Comparison of ENCODE assay signal across 8 cellular contexts in the genomic region with DNA sequence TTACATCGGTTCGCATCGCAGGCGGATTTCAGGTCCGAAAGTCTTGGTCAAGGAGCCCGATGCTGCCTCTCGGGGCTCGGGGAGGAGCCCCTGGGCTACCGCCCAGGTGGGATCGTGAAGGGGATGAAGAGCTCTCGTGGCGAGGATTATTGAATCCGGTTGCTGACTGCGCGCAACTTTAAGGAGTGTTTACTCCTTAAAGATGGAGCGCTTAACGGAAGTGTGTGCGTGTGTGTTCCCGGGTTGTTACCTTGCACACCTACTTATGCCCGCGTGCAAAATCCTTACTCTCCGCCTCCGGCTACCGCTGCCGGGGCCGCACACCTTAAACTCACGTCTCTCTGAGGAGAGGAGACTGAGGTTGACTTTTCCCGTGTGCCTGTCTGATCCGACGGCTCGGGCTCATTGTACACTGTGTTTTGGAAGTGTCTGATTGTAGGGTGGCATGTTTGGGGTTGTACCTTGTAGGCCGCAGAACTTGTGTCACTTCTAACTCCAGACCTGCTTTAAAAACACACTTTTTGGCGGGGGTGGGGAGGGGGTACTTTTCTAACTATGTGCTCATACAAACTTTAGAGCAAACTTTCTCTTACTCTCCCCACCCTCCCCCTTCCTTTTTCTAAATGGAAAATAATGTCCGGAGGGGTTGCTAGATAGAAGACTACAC. TPM values are rescaled to one million over a fixed set of nuclear protein-coding genes. Genes with fewer than 3 reads are reported as not detected.
DNase-seq lines count a peak whose midpoint lies in the region; ATAC-seq and TF ChIP-seq lines count a peak whose summit lies in the region.
"Not testable (repeated sequence)": the region's sequence is repeated elsewhere in the genome, so short reads cannot be mapped to it uniquely, and the experiment has no call there.

No MANE protein-coding gene starts in this region.

- peak overlapping the region; percentile 92 for H2AFZ ChIP-seq in neural progenitor cell (replicated peaks)

- H3K36me3 ChIP-seq in CD4-positive, alpha-beta memory T cell (ENCODE audit: insufficient read depth, low read length); HUES48 (ENCODE audit: control insufficient read depth, insufficient read depth, low read length); iPS-20b (ENCODE audit: insufficient read depth, low read depth, low read length); neural progenitor cell: not testable (repeated sequence)

- H4K20me1 ChIP-seq in neural progenitor cell (ENCODE audit: low read depth): not testable (repeated sequence)

- not testable (repeated sequence) for H3K9me3 ChIP-seq in CD4-positive, alpha-beta memory T cell (ENCODE audit: control insufficient read depth in 1 of 2, low read length in 2 of 2); HUES48 (ENCODE audit: control insufficient read depth, insufficient read depth, low read length); iPS-20b (ENCODE audit: insufficient read depth, low read depth, low read length); neural progenitor cell (ENCODE audit: low read depth)

- H3K4me1 ChIP-seq in CD4-positive, alpha-beta memory T cell (ENCODE audit: insufficient read depth, low read length); HUES48 (ENCODE audit: control insufficient read depth, insufficient read depth, low read length); iPS-20b (ENCODE audit: insufficient read depth, low read length); neural progenitor cell: not testable (repeated sequence)

- peak in 4 of 5 donors; percentile 10 to 41 (median 18) for DNase-seq in CD4-positive, alpha-beta memory T cell
- not testable (repeated sequence) for DNase-seq in activated B cell treated with CpG ODN at 0.5 μM for 24 hours; neural progenitor cell (ENCODE audit: low spot score)
- peak; percentile 39 for DNase-seq in activated naive CD8-positive, alpha-beta T cell treated with anti-CD3 and anti-CD28 coated beads, Interleukin-2, amount 10 ng/mL, durations not matched to agents 7 days and 5 days
- DNase-seq in epithelial cell of esophagus (ENCODE audit: low read depth): peak; percentile 11

- peak overlapping the region; percentile 65 for H3K27ac ChIP-seq in CD4-positive, alpha-beta memory T cell (ENCODE audit: low read depth, low read length)
- not testable (repeated sequence) for H3K27ac ChIP-seq in HUES48 (ENCODE audit: low read depth, low read length); iPS-20b (ENCODE audit: low read length); neural progenitor cell

- not testable (repeated sequence) for H3K9me3 Mint-ChIP-seq in CD4-positive, alpha-beta memory T cell; activated B cell treated with CpG ODN at 0.5 μM for 24 hours; activated naive CD8-positive, alpha-beta T cell treated with anti-CD3 and anti-CD28 coated beads, Interleukin-2, amount 10 ng/mL, durations not matched to agents 7 days and 5 days; neural progenitor cell; stimulated activated naive CD8-positive, alpha-beta T cell treated with anti-CD3 and anti-CD28 coated beads, Interleukin-15, Interleukin-2, amounts not matched to agents 100 ng/mL and 50 ng/mL, for 24 hours

- POLR2A ChIA-PET in CD4-positive, alpha-beta memory T cell (lab: Charles Lee; ENCODE audit: partially characterized antibody): interaction anchor here (0.6 to 1.6 kb wide), 9 partner anchors 13 to 368 kb away, joined by 3 to 8 read pairs (median 3); a partner anchor contains a TSS
- POLR2A ChIA-PET in activated B cell treated with CpG ODN at 0.5 μM for 24 hours (lab: Charles Lee): interaction anchor here (0.6 to 2.5 kb wide), 14 partner anchors 38 to 928 kb away, joined by 3 to 19 read pairs (median 4); a partner anchor contains a TSS
- POLR2A ChIA-PET in activated naive CD8-positive, alpha-beta T cell treated with anti-CD3 and anti-CD28 coated beads, Interleukin-2, amount 10 ng/mL, durations not matched to agents 7 days and 5 days (lab: Charles Lee): interaction anchor here (0.7 to 2.0 kb wide), 4 partner anchors 38 to 199 kb away, joined by 3 to 9 read pairs (median 3); a partner anchor contains a TSS

- not testable (repeated sequence) for H3K79me2 ChIP-seq in neural progenitor cell (ENCODE audit: low read depth)

- peak overlapping the region; percentile 88 to 97 (median 95) for H3K27ac Mint-ChIP-seq in CD4-positive, alpha-beta memory T cell
- H3K27ac Mint-ChIP-seq in activated B cell treated with CpG ODN at 0.5 μM for 24 hours (peak overlapping the region; percentile 85), neural progenitor cell (peak overlapping the region; percentile 66)
- peak overlapping the region; percentile 55 for H3K27ac Mint-ChIP-seq in activated naive CD8-positive, alpha-beta T cell treated with anti-CD3 and anti-CD28 coated beads, Interleukin-2, amount 10 ng/mL, durations not matched to agents 7 days and 5 days
- H3K27ac Mint-ChIP-seq in stimulated activated naive CD8-positive, alpha-beta T cell treated with anti-CD3 and anti-CD28 coated beads, Interleukin-15, Interleukin-2, amounts not matched to agents 100 ng/mL and 50 ng/mL, for 24 hours: peak overlapping the region; percentile 71

- H3K4me1 Mint-ChIP-seq in CD4-positive, alpha-beta memory T cell: peaks cover 12 to 26% (median 18%) of the 10 kb centered on the region in 4 donors
- H3K4me1 Mint-ChIP-seq in activated B cell treated with CpG ODN at 0.5 μM for 24 hours (peaks cover 24% of the 10 kb centered on the region), neural progenitor cell (peaks cover 14% of the 10 kb centered on the region)
- peaks cover 12% of the 10 kb centered on the region for H3K4me1 Mint-ChIP-seq in activated naive CD8-positive, alpha-beta T cell treated with anti-CD3 and anti-CD28 coated beads, Interleukin-2, amount 10 ng/mL, durations not matched to agents 7 days and 5 days
- H3K4me1 Mint-ChIP-seq in stimulated activated naive CD8-positive, alpha-beta T cell treated with anti-CD3 and anti-CD28 coated beads, Interleukin-15, Interleukin-2, amounts not matched to agents 100 ng/mL and 50 ng/mL, for 24 hours (ENCODE audit: low read depth): peaks cover 15% of the 10 kb centered on the region

- peaks cover 12% of the 10 kb centered on the region for H3F3A ChIP-seq in neural progenitor cell (ENCODE audit: low read depth)

- TF ChIP-seq CTCF in activated B cell treated with CpG ODN at 0.5 μM for 24 hours (IDR thresholded peaks at IDR 0.05); epithelial cell of esophagus (IDR thresholded peaks at IDR 0.05; ENCODE audit: insufficient read depth, low read depth, low read length, missing control alignments); neural progenitor cell (IDR thresholded peaks at IDR 0.05): not testable (repeated sequence)

- ATAC-seq in activated B cell treated with CpG ODN at 0.5 μM for 24 hours (ENCODE audit: low read depth): peak; percentile 23
- peak; percentile 13 for ATAC-seq in activated naive CD8-positive, alpha-beta T cell treated with anti-CD3 and anti-CD28 coated beads, Interleukin-2, amount 10 ng/mL, durations not matched to agents 7 days and 5 days (ENCODE audit: low read depth)

- peak overlapping the region; percentile 92 to 96 (median 94) for H3K4me3 Mint-ChIP-seq in CD4-positive, alpha-beta memory T cell
- H3K4me3 Mint-ChIP-seq in activated B cell treated with CpG ODN at 0.5 μM for 24 hours: peak overlapping the region; percentile 91
- H3K4me3 Mint-ChIP-seq in activated naive CD8-positive, alpha-beta T cell treated with anti-CD3 and anti-CD28 coated beads, Interleukin-2, amount 10 ng/mL, durations not matched to agents 7 days and 5 days: peak overlapping the region; percentile 86
- H3K4me3 Mint-ChIP-seq in neural progenitor cell: peak overlapping the region; percentile 76
- H3K4me3 Mint-ChIP-seq in stimulated activated naive CD8-positive, alpha-beta T cell treated with anti-CD3 and anti-CD28 coated beads, Interleukin-15, Interleukin-2, amounts not matched to agents 100 ng/mL and 50 ng/mL, for 24 hours: peak overlapping the region; percentile 83

- intact Hi-C loops in CD4-positive, alpha-beta memory T cell (cut with micrococcal nuclease): not testable (repeated sequence)
- intact Hi-C loops in activated B cell treated with CpG ODN at 0.5 μM for 24 hours (cut with micrococcal nuclease): loop anchor here (1.0 to 5.0 kb wide), 5 partner anchors 38 to 200 kb away; a partner anchor contains a TSS

- H3K27me3 Mint-ChIP-seq in CD4-positive, alpha-beta memory T cell; activated B cell treated with CpG ODN at 0.5 μM for 24 hours; neural progenitor cell (ENCODE audit: insufficient read depth, low read depth): not testable (repeated sequence)
- H3K27me3 Mint-ChIP-seq in activated naive CD8-positive, alpha-beta T cell treated with anti-CD3 and anti-CD28 coated beads, Interleukin-2, amount 10 ng/mL, durations not matched to agents 7 days and 5 days: peaks cover 36% of the 10 kb centered on the region
- H3K27me3 Mint-ChIP-seq in stimulated activated naive CD8-positive, alpha-beta T cell treated with anti-CD3 and anti-CD28 coated beads, Interleukin-15, Interleukin-2, amounts not matched to agents 100 ng/mL and 50 ng/mL, for 24 hours: peaks cover 12% of the 10 kb centered on the region

- H3K4me2 ChIP-seq in neural progenitor cell: peak overlapping the region; percentile 90

- H3K9ac ChIP-seq in HUES48 (ENCODE audit: low read depth, low read length) (0 out of 2 replicates have a peak overlapping the region, but pooled peaks have one; percentile 61), iPS-20b (ENCODE audit: low read depth, low read length) (peak overlapping the region; percentile 51; the same call in 1 of the 2 replicates)
- H3K9ac ChIP-seq in neural progenitor cell: not testable (repeated sequence)

- CTCF ChIA-PET in CD4-positive, alpha-beta memory T cell (lab: Charles Lee; ENCODE audit: partially characterized antibody): interaction anchor here (1.0 to 1.2 kb wide), 3 partner anchors 9 to 208 kb away, joined by 3 to 5 read pairs (median 5); no protein-coding TSS in a partner anchor
- CTCF ChIA-PET in activated B cell treated with CpG ODN at 0.5 μM for 24 hours (lab: Charles Lee): interaction anchor here (0.6 to 1.4 kb wide), 3 partner anchors 40 to 363 kb away, joined by 3 to 4 read pairs (median 4); no protein-coding TSS in a partner anchor

- H3K36me3 Mint-ChIP-seq in CD4-positive, alpha-beta memory T cell; activated B cell treated with CpG ODN at 0.5 μM for 24 hours (ENCODE audit: low read depth); activated naive CD8-positive, alpha-beta T cell treated with anti-CD3 and anti-CD28 coated beads, Interleukin-2, amount 10 ng/mL, durations not matched to agents 7 days and 5 days; neural progenitor cell; stimulated activated naive CD8-positive, alpha-beta T cell treated with anti-CD3 and anti-CD28 coated beads, Interleukin-15, Interleukin-2, amounts not matched to agents 100 ng/mL and 50 ng/mL, for 24 hours (ENCODE audit: low read depth): not testable (repeated sequence)

- H3K4me3 ChIP-seq in CD4-positive, alpha-beta memory T cell (ENCODE audit: low read length in 2 of 2): peak overlapping the region; percentile 61 to 85
- H3K4me3 ChIP-seq in HUES48 (ENCODE audit: low read depth, low read length) (peak overlapping the region; percentile 82), epithelial cell of esophagus (ENCODE audit: low read length) (peak overlapping the region; percentile 57), iPS-20b (ENCODE audit: low read length) (peak overlapping the region; percentile 78), neural progenitor cell (peak overlapping the region; percentile 59)

- H3K27me3 ChIP-seq in CD4-positive, alpha-beta memory T cell (ENCODE audit: insufficient read depth, low read length): not testable (repeated sequence)
- H3K27me3 ChIP-seq in HUES48 (ENCODE audit: control insufficient read depth, insufficient read depth, low read length): peaks cover 24% of the 10 kb centered on the region
- peaks cover 33% of the 10 kb centered on the region for H3K27me3 ChIP-seq in iPS-20b (ENCODE audit: insufficient read depth, low read length)
- peaks cover 44% of the 10 kb centered on the region for H3K27me3 ChIP-seq in neural progenitor cell

RNA-seq across cellular contexts. Expression of a gene that starts 38.3 kb away (rescaled TPM):
- total RNA-seq in CD4-positive, alpha-beta memory T cell: 1 to 10 TPM; 3.9 to 7.1 TPM
- 10 to 100 TPM in 1 of 2 donors, 1 to 10 TPM in 1; 8.4 to 10.5 TPM for polyA plus RNA-seq in CD4-positive, alpha-beta memory T cell
- total RNA-seq in activated B cell treated with CpG ODN at 0.5 μM for 24 hours: 16.7 and 18.5 TPM in 2 replicates
- 1 to 10 TPM; 8.0 to 8.7 TPM for total RNA-seq in activated naive CD8-positive, alpha-beta T cell treated with anti-CD3 and anti-CD28 coated beads, Interleukin-2, amount 10 ng/mL, durations not matched to agents 7 days and 5 days
- 4.2 and 9.8 TPM in 2 replicates for total RNA-seq in neural progenitor cell (ENCODE audit: low replicate concordance)
